In the genomic region with DNA sequence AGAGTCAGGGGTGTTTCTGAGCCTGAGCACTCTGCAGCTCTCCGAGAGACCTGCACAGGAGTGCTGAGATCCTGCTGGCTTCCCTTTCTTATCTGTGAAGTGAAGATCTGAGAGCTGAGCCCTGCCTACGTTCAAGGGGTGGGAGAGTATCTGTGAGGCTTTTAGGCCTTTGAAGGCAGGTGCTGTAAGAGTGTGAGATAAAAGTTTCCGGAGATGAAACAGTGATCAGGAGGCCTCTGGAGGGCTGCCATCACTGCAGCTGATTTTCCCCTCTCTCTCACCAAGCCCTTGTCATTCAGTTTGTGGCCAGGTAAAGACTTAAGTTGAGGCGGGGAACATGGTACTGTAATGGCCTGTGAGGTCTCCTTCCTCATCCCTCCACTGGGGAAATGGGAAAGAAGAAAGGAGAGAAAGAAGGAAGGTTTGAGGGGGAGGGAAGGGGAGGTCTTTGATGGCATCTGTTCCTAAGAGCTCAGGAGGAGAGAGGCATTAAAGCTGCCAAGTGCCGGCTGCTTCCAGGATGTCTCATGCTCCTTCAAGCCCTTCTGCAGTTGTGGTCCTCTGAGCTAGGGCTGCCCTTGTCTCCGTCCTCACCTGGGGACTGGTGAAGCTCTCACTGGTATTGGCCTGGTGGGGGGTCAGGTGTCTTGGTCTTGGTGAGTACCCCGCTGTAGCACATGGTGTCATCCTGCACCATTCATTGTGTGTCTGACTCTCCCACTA, we compare ENCODE assay signal across 11 cellular contexts.
DNase-seq lines count a peak whose midpoint lies in the region; ATAC-seq and TF ChIP-seq lines count a peak whose summit lies in the region.
"Had no signal": no experiment of that assay in that cellular context is flagged by ENCODE, and none has a peak within 500 bp of the region (broad histone marks: within the 10 kb centered on the region; RNA-seq: fewer than 3 reads in every experiment).

No MANE protein-coding gene starts in this region.

- no peaks in the 10 kb centered on the region for H3K36me3 Mint-ChIP-seq in CD4-positive, alpha-beta memory T cell
- no peaks in the 10 kb centered on the region for H3K36me3 Mint-ChIP-seq in progenitor cell of endocrine pancreas (ENCODE audit: insufficient read depth)
- H3K36me3 Mint-ChIP-seq in glutamatergic neuron (ENCODE audit: unreplicated experiment) = no peaks in the 10 kb centered on the region

- H3K27ac ChIP-seq in CD4-positive, alpha-beta memory T cell (ENCODE audit: low read depth, low read length) = peak overlapping the region; percentile 54
- H3K27ac ChIP-seq: HL-60 had no signal

- TF ChIP-seq CTCF in progenitor cell of endocrine pancreas (IDR thresholded peaks at IDR 0.05; ENCODE audit: unreplicated experiment) = no peak
- no peak for TF ChIP-seq CTCF in glutamatergic neuron (IDR thresholded peaks at IDR 0.05; ENCODE audit: partially characterized antibody, unreplicated experiment)

- no peaks in the 10 kb centered on the region for H3K27me3 ChIP-seq in CD4-positive, alpha-beta memory T cell (ENCODE audit: insufficient read depth, low read length)

- POLR2A ChIA-PET in CD4-positive, alpha-beta memory T cell (lab: Charles Lee; ENCODE audit: partially characterized antibody) = interaction anchor here (0.6 to 1.9 kb wide), 14 partner anchors 14 to 122 kb away, joined by 3 to 48 read pairs (median 4); partner anchors contain the start of gene AKAP11

- H3K27ac Mint-ChIP-seq in CD4-positive, alpha-beta memory T cell = peak overlapping the region; percentile 91 to 99 (median 93)
- H3K27ac Mint-ChIP-seq in progenitor cell of endocrine pancreas = peak overlapping the region; percentile 54
- H3K27ac Mint-ChIP-seq in glutamatergic neuron (ENCODE audit: unreplicated experiment) = no peak overlapping the region

- peak overlapping the region in 1 of 2 donors; percentile 10 for H3K4me3 ChIP-seq in CD4-positive, alpha-beta memory T cell (ENCODE audit: low read length in 2 of 2)

- H3K9me3 Mint-ChIP-seq in CD4-positive, alpha-beta memory T cell = no peaks in the 10 kb centered on the region
- H3K9me3 Mint-ChIP-seq in progenitor cell of endocrine pancreas (ENCODE audit: low read depth) = no peaks in the 10 kb centered on the region
- H3K9me3 Mint-ChIP-seq in glutamatergic neuron (ENCODE audit: unreplicated experiment) = peaks cover 1% of the 10 kb centered on the region

- ATAC-seq in GM21737 (IDR thresholded peaks at IDR 0.05; ENCODE audit: unreplicated experiment) (no peak), HG03139 (IDR thresholded peaks at IDR 0.05; ENCODE audit: unreplicated experiment) (no peak)

- H3K9me3 ChIP-seq in CD4-positive, alpha-beta memory T cell (ENCODE audit: control insufficient read depth in 1 of 2, low read length in 2 of 2) = no peaks in the 10 kb centered on the region

- H3K4me1 ChIP-seq in CD4-positive, alpha-beta memory T cell (ENCODE audit: insufficient read depth, low read length) = peaks cover 43% of the 10 kb centered on the region

- H3K36me3 ChIP-seq in CD4-positive, alpha-beta memory T cell (ENCODE audit: insufficient read depth, low read length) = no peaks in the 10 kb centered on the region

- DNase-seq in CD4-positive, alpha-beta memory T cell = peak; percentile 71 to 79 (median 73)
- peak in 4 of 5 experiments; percentile 34 to 87 (median 38) for DNase-seq in T-helper 2 cell
- DNase-seq in activated effector memory CD4-positive, alpha-beta T cell treated with anti-CD3 and anti-CD28 coated beads, Interleukin-2, amount 50 U/mL, for 16 hours = peak; percentile 82
- no peak for DNase-seq in progenitor cell of endocrine pancreas (ENCODE audit: low spot score, unreplicated experiment)
- DNase-seq in glutamatergic neuron = no peak
- no peak for DNase-seq in NAMALWA (ENCODE audit: low spot score)
- DNase-seq: NCI-H187 treated with DMSO at 0.1 percent for 48 hours, SHP77 treated with DMSO at 0.1 percent for 48 hours had no signal

- H3K4me1 Mint-ChIP-seq in CD4-positive, alpha-beta memory T cell = peaks cover 28 to 41% (median 36%) of the 10 kb centered on the region in 4 donors
- H3K4me1 Mint-ChIP-seq in progenitor cell of endocrine pancreas (ENCODE audit: low read depth) = no peaks in the 10 kb centered on the region
- peaks cover 1% of the 10 kb centered on the region for H3K4me1 Mint-ChIP-seq in glutamatergic neuron (ENCODE audit: low read depth, unreplicated experiment)

- CTCF ChIA-PET in CD4-positive, alpha-beta memory T cell (lab: Charles Lee; ENCODE audit: partially characterized antibody) = interaction anchor here (0.6 to 3.1 kb wide), 17 partner anchors 9 to 240 kb away, joined by 3 to 29 read pairs (median 4); partner anchors contain the start of gene TNFSF11

- intact Hi-C loops in CD4-positive, alpha-beta memory T cell (cut with micrococcal nuclease) = loop anchor here (1.0 to 10.0 kb wide), 5 partner anchors 20 to 112 kb away; partner anchors contain the start of gene AKAP11

- no peaks in the 10 kb centered on the region for H3K27me3 Mint-ChIP-seq in CD4-positive, alpha-beta memory T cell
- no peaks in the 10 kb centered on the region for H3K27me3 Mint-ChIP-seq in progenitor cell of endocrine pancreas
- no peaks in the 10 kb centered on the region for H3K27me3 Mint-ChIP-seq in glutamatergic neuron (ENCODE audit: unreplicated experiment)

- peak overlapping the region; percentile 56 to 86 (median 74) for H3K4me3 Mint-ChIP-seq in CD4-positive, alpha-beta memory T cell
- H3K4me3 Mint-ChIP-seq in progenitor cell of endocrine pancreas (ENCODE audit: low read depth) (no peak overlapping the region), glutamatergic neuron (ENCODE audit: unreplicated experiment) (no peak overlapping the region)

Comparison
In these comparisons a context has a peak if more than half of its experiments do, and no peak if none do; other contexts are left out.
1. DNase-seq: peak in CD4-positive, alpha-beta memory T cell (5 of 5), T-helper 2 cell (4 of 5) and activated effector memory CD4-positive, alpha-beta T cell treated with anti-CD3 and anti-CD28 coated beads, Interleukin-2, amount 50 U/mL, for 16 hours (single experiment); none in progenitor cell of endocrine pancreas (single experiment), glutamatergic neuron (single experiment) and NAMALWA (single experiment).
2. H3K4me3 Mint-ChIP-seq: peak in CD4-positive, alpha-beta memory T cell (8 of 8); none in progenitor cell of endocrine pancreas (single experiment) and glutamatergic neuron (single experiment).